22 cellular contexts compared by ENCODE assay signal in the genomic region with DNA sequence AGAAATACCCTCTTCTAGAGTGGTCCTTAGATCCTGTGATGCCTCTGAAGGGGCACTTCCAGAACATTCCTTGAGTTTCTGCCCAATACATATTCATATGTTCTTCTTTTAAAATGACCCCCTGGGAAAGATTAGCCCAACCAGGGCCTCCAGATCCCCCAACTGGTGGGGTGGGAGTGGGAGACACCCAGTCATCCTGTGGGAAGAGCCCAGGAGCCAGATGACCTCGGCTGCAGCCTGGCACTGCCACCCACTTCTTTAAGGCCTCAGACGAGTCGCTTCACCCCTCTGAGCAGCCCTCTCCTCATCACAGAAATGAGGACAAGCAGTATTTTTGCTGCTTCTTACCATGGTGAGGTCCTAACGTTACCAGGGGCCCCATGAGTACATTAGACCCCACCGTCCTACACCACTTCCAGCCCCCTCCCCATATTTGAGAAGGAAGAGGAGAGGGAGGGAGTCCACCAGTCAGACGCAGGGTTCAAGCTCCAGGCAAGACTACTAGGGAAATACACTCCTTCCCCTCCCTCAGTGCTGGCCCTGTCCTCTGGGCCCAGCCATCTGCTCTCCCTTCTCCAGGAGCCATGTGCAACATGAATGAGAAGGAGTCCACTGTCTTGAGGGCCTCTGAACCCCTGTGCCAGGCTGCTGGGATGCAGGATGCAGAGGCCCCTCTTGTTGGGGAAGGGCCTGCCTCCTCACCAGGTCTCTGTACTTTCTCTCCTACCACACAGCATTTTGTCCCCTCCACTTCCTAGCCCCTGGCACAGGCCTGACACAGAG. TPM values are rescaled to one million over a fixed set of nuclear protein-coding genes. Genes with fewer than 3 reads are reported as not detected.
DNase-seq lines count a peak whose midpoint lies in the region; ATAC-seq and TF ChIP-seq lines count a peak whose summit lies in the region.
"Had no signal": no experiment of that assay in that cellular context is flagged by ENCODE, and none has a peak within 500 bp of the region (broad histone marks: within the 10 kb centered on the region; RNA-seq: fewer than 3 reads in every experiment).

No MANE protein-coding gene starts in this region.

- WGBS in spleen, 5 donors = 48 to 74% (median 68%) methylated on average over 5 to 6 of the region's 6 CpGs

- no peaks in the 10 kb centered on the region for H3K9me3 ChIP-seq in HEK293 (ENCODE audit: control insufficient read depth, insufficient read depth, low read depth, low read length)
- no peaks in the 10 kb centered on the region for H3K9me3 ChIP-seq in spleen
- H3K9me3 ChIP-seq in left lung = no peaks in the 10 kb centered on the region

- no peak for TF ChIP-seq POLR2A in spleen (IDR thresholded peaks at IDR 0.05)

- ATAC-seq in left lobe of liver (no peak), left lung (no peak)
- ATAC-seq: HepG2, K562 had no signal

- TF ChIP-seq CTCF in HEK293 (tag by site-specific recombination; IDR thresholded peaks at IDR 0.05) = no peak
- TF ChIP-seq CTCF in spleen (IDR thresholded peaks at IDR 0.05 in 8 of 11, conservative IDR thresholded peaks at IDR 0.05 in 3 of 11) = no peak
- TF ChIP-seq CTCF in left lung (IDR thresholded peaks at IDR 0.05) = no peak

- H3K27me3 ChIP-seq in spleen (replicated peaks in 1 of 7) (peaks cover 0 to 22% (median 8%) of the 10 kb centered on the region in 7 donors), left lung (peaks cover 0 to 47% of the 10 kb centered on the region in 2 donors)

- no peak overlapping the region for H3K4me3 ChIP-seq in HEK293 (ENCODE audit: low read depth, low read length)
- H3K4me3 ChIP-seq in spleen = no peak overlapping the region
- H3K4me3 ChIP-seq in left lung = no peak overlapping the region
- H3K4me3 ChIP-seq: K562 had no signal

- CTCF ChIA-PET in HEK293 (lab: Yijun Ruan, JAX) = interaction anchor here (0.6 to 0.9 kb wide), 4 partner anchors 8 to 133 kb away, joined by 3 to 4 read pairs (median 3); no protein-coding TSS in a partner anchor

- POLR2A ChIA-PET in HEK293 (lab: Yijun Ruan, JAX) = no interaction called here

- no peaks in the 10 kb centered on the region for H3K4me1 ChIP-seq in HEK293 (ENCODE audit: control insufficient read depth, insufficient read depth, low read length)
- H3K4me1 ChIP-seq in spleen = peaks cover 0 to 10% (median 0%) of the 10 kb centered on the region in 6 donors
- H3K4me1 ChIP-seq in left lung = no peaks in the 10 kb centered on the region

- DNase-seq in GM03348 (ENCODE audit: low spot score) = peak; percentile 3
- peak; percentile 5 for DNase-seq in iPS-NIHi7 (ENCODE audit: extremely low spot score)
- DNase-seq in spleen = peak; percentile 22
- no peak for DNase-seq in NCI-H2171 (lab: John Stamatoyannopoulos, UW)
- no peak for DNase-seq in left lobe of liver (ENCODE audit: low spot score)
- no peak for DNase-seq in left lung
- DNase-seq: CD4-positive, CD25-positive, alpha-beta regulatory T cell; DMS79; HFFc6; MM.1S; NCI-H1092; NCI-H1436; NCI-H187 treated with DMSO at 0.1 percent for 48 hours; NCI-H2107; NCI-H510A; NCI-H748 treated with DMSO at 0.1 percent for 48 hours; SIG-M5 had no signal

- H3K36me3 ChIP-seq in HEK293 (ENCODE audit: control insufficient read depth in 2 of 2, insufficient read depth in 1 of 2, low read length in 2 of 2) (no peaks in the 10 kb centered on the region), spleen (no peaks in the 10 kb centered on the region), left lung (no peaks in the 10 kb centered on the region)

- H3K27ac ChIP-seq in HEK293 (ENCODE audit: extremely low read depth, low read depth, low read length) = no peak overlapping the region
- H3K27ac ChIP-seq in spleen = no peak overlapping the region
- H3K27ac ChIP-seq in left lung = no peak overlapping the region

- intact Hi-C loops in spleen (cut with DNase I; ENCODE audit: low total_unique reads) (no loop called here), left lung (cut with DNase I) (no loop called here)

TF ChIP-seq in HEK293, 187 proteins besides CTCF, POLR2A, EP300 and RAD21:
- TF ChIP-seq ZNF202 (tag by site-specific recombination; IDR thresholded peaks at IDR 0.05; ENCODE audit: borderline replicate concordance) (no peak), EGR2 (tag by site-specific recombination; IDR thresholded peaks at IDR 0.05; ENCODE audit: low read depth) (peak; percentile 18; the same call in 1 of the 2 replicates)
TF ChIP-seq in HEK293: peak in this region for 1.

RNA-seq across cellular contexts. Expression of gene MPO, which starts 11.8 kb away (rescaled TPM):
- total RNA-seq in spleen (10 to 100 TPM in 5 of 7 donors, 1 to 10 TPM in 2; 5.8 to 75.7 (median 15.2) TPM), left lobe of liver (0.43 TPM), left lung (1 to 10 TPM; 1.0 to 1.5 TPM)
- polyA plus RNA-seq in spleen = 1 to 10 TPM in 2 of 3 donors, under 1 TPM in 1; 0.52 to 2.2 (median 2.0) TPM
- total RNA-seq: CD4-positive, CD25-positive, alpha-beta regulatory T cell; H4; HepG2; HFFc6 had no signal
- polyA plus RNA-seq: BJ, HepG2 had no signal

RNA-seq across cellular contexts. Expression of gene LPO, which starts 30.6 kb away (rescaled TPM):
- total RNA-seq in spleen (not detected), left lobe of liver (not detected), left lung (under 1 TPM in 1 of 2 donors, not detected in 1; 0.24 TPM)
- polyA plus RNA-seq in spleen = under 1 TPM; 0.02 to 0.10 (median 0.06) TPM
- total RNA-seq: H4, HepG2, HFFc6 had no signal
- polyA plus RNA-seq: HepG2 had no signal

RNA-seq across cellular contexts. Expression of gene MKS1, which starts 49.9 kb away (rescaled TPM):
- total RNA-seq in spleen (10 to 100 TPM; 11.5 to 17.1 (median 13.7) TPM), left lobe of liver (9.8 TPM), left lung (10 to 100 TPM; 16.4 to 19.4 TPM)
- polyA plus RNA-seq in spleen = 10 to 100 TPM in 1 of 3 donors, 1 to 10 TPM in 2; 8.1 to 10.4 (median 9.5) TPM

RNA-seq across cellular contexts. Expression of gene TSPOAP1, which starts 59.6 kb away (rescaled TPM):
- total RNA-seq in spleen = 10 to 100 TPM; 14.1 to 31.8 (median 18.5) TPM
- 10 to 100 TPM; 11.5 to 26.5 (median 24.3) TPM for polyA plus RNA-seq in spleen
- total RNA-seq in left lobe of liver = 6.5 TPM
- 10 to 100 TPM in 1 of 2 donors, 1 to 10 TPM in 1; 7.9 to 10.2 TPM for total RNA-seq in left lung
- total RNA-seq: H4, HepG2 had no signal
- polyA plus RNA-seq: HepG2 had no signal

Comparison
In these comparisons a context has a peak if more than half of its experiments do, and no peak if none do; other contexts are left out.
1. DNase-seq: peak in GM03348 (single experiment), iPS-NIHi7 (single experiment) and spleen (single experiment); none in NCI-H2171 (single experiment), left lobe of liver (single experiment) and left lung (0 of 2).